8 cellular contexts compared by ENCODE assay signal in the genomic region with DNA sequence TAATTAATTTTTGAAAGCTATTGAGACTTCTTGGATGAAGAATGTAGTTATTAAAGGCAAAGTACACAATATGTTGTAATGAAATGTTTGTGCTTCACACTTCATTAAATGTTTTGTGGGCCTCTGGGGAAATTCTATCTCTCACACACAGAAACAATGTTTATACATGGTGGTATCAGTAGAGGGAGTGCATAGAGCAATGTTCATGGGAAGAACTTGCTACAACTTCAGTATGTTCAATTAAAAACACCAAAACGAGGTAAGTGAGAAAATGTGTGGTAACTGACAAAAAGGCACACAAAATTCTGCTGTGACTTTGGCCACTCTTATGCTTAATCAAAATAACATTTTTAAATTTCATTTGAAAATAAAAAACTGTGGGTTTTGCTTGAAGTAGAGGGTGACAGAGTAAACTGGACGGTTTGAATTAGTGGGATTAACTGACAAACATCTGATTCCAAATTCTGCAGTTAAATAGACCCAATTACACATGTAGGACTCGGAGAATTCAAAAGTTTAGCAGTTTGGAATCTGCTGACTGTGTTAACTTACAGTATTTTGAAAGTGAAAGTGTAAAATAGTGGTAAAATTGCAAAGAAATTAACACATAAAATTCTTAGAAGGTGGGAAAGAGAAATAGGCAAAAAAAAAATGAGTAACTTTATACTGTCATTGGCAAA.
A peak's percentile ranks its signal among the peaks of the same experiment; 100 is the strongest.
DNase-seq lines count a peak whose midpoint lies in the region; ATAC-seq and TF ChIP-seq lines count a peak whose summit lies in the region.

No MANE protein-coding gene starts in this region.

- no peak for DNase-seq in activated CD4-positive, alpha-beta T cell treated with anti-CD3 and anti-CD28 coated beads, Interleukin-2, amount 10 ng/mL, durations not matched to agents 24 days and 14 days
- DNase-seq in activated CD4-positive, alpha-beta T cell treated with anti-CD3 and anti-CD28 coated beads for 4 hours = no peak
- DNase-seq in SK-N-MC (ENCODE audit: low read depth, low spot score) (peak; percentile 44), foreskin melanocyte (peak; percentile 16), suprapubic skin (ENCODE audit: low spot score in 2 of 2) (no peak), pons (ENCODE audit: low spot score) (no peak)

- peak overlapping the region; percentile 64 for H3K27ac Mint-ChIP-seq in activated CD4-positive, alpha-beta T cell treated with anti-CD3 and anti-CD28 coated beads, Interleukin-2, amount 10 ng/mL, durations not matched to agents 24 days and 14 days

- ATAC-seq in GM21529 (IDR thresholded peaks at IDR 0.05; ENCODE audit: unreplicated experiment) (no peak), GM21619 (IDR thresholded peaks at IDR 0.05; ENCODE audit: unreplicated experiment) (no peak)

- H3K4me3 ChIP-seq in SK-N-MC (peak overlapping the region; percentile 69), suprapubic skin (peak overlapping the region; percentile 33)

- intact Hi-C loops in activated CD4-positive, alpha-beta T cell treated with anti-CD3 and anti-CD28 coated beads, Interleukin-2, amount 10 ng/mL, durations not matched to agents 24 days and 14 days (cut with micrococcal nuclease) = no loop called here

- TF ChIP-seq EP300 in suprapubic skin (IDR thresholded peaks at IDR 0.05) = no peak

- H3K9ac ChIP-seq in SK-N-MC (ENCODE audit: insufficient read length) = peak overlapping the region; percentile 80

- H3K4me1 ChIP-seq in suprapubic skin = peaks cover 6% of the 10 kb centered on the region

- TF ChIP-seq CTCF in suprapubic skin (IDR thresholded peaks at IDR 0.05) = no peak

- H3K4me3 Mint-ChIP-seq in activated CD4-positive, alpha-beta T cell treated with anti-CD3 and anti-CD28 coated beads, Interleukin-2, amount 10 ng/mL, durations not matched to agents 24 days and 14 days = peak overlapping the region; percentile 71

- no peak for TF ChIP-seq POLR2A in suprapubic skin (IDR thresholded peaks at IDR 0.05)

- H3K27me3 Mint-ChIP-seq in activated CD4-positive, alpha-beta T cell treated with anti-CD3 and anti-CD28 coated beads, Interleukin-2, amount 10 ng/mL, durations not matched to agents 24 days and 14 days = peaks cover 4% of the 10 kb centered on the region

- H3K4me1 Mint-ChIP-seq in activated CD4-positive, alpha-beta T cell treated with anti-CD3 and anti-CD28 coated beads, Interleukin-2, amount 10 ng/mL, durations not matched to agents 24 days and 14 days = peaks cover 7% of the 10 kb centered on the region

- H3K27ac ChIP-seq in SK-N-MC (peak overlapping the region; percentile 97), suprapubic skin (no peak overlapping the region)

- peaks cover 5% of the 10 kb centered on the region for H3K9me3 Mint-ChIP-seq in activated CD4-positive, alpha-beta T cell treated with anti-CD3 and anti-CD28 coated beads, Interleukin-2, amount 10 ng/mL, durations not matched to agents 24 days and 14 days

- no peaks in the 10 kb centered on the region for H3K36me3 Mint-ChIP-seq in activated CD4-positive, alpha-beta T cell treated with anti-CD3 and anti-CD28 coated beads, Interleukin-2, amount 10 ng/mL, durations not matched to agents 24 days and 14 days (ENCODE audit: low read depth)

- 23% methylated on average over 3 of the region's 3 CpGs for WGBS in suprapubic skin

- H3K36me3 ChIP-seq in SK-N-MC (ENCODE audit: insufficient read depth, low read length) = no peaks in the 10 kb centered on the region; the same call in 1 of the 2 replicates
- H3K36me3 ChIP-seq in suprapubic skin = no peaks in the 10 kb centered on the region

- H3K27me3 ChIP-seq in suprapubic skin = no peaks in the 10 kb centered on the region

- H3K9me3 ChIP-seq in SK-N-MC (ENCODE audit: low read depth, low read length) = no peaks in the 10 kb centered on the region
- H3K9me3 ChIP-seq in suprapubic skin = no peaks in the 10 kb centered on the region

Comparison
In these comparisons a context has a peak if more than half of its experiments do, and no peak if none do; other contexts are left out.
1. DNase-seq: peak in SK-N-MC (single experiment) and foreskin melanocyte (single experiment); none in activated CD4-positive, alpha-beta T cell treated with anti-CD3 and anti-CD28 coated beads, Interleukin-2, amount 10 ng/mL, durations not matched to agents 24 days and 14 days (single experiment), activated CD4-positive, alpha-beta T cell treated with anti-CD3 and anti-CD28 coated beads for 4 hours (0 of 2), suprapubic skin (0 of 2) and pons (single experiment).